Comparison of ENCODE assay signal across 19 cellular contexts in genomic region chr12:130280226-130280625, GRCh38. TPM values are rescaled to one million over a fixed set of nuclear protein-coding genes. Genes with fewer than 3 reads are reported as not detected.
DNase-seq lines count a peak whose midpoint lies in the region; ATAC-seq and TF ChIP-seq lines count a peak whose summit lies in the region.
"Had no signal": no experiment of that assay in that cellular context is flagged by ENCODE, and none has a peak within 500 bp of the region (broad histone marks: within the 10 kb centered on the region; RNA-seq: fewer than 3 reads in every experiment).

No MANE protein-coding gene starts in this region.

- H3K27me3 ChIP-seq in BE2C, result no peaks in the 10 kb centered on the region
- no peaks in the 10 kb centered on the region for H3K27me3 ChIP-seq in brain microvascular endothelial cell (replicated peaks)
- no peaks in the 10 kb centered on the region for H3K27me3 ChIP-seq in osteoblast (ENCODE audit: insufficient read depth, low read length)

- H3K4me1 Mint-ChIP-seq in HFFc6 (ENCODE audit: low read depth), result no peaks in the 10 kb centered on the region
- H3K4me1 Mint-ChIP-seq: GM23338 had no signal

- no peak for ATAC-seq in HG02763 (IDR thresholded peaks at IDR 0.05; ENCODE audit: unreplicated experiment)
- no peak for ATAC-seq in GM19397 (IDR thresholded peaks at IDR 0.05; ENCODE audit: unreplicated experiment)
- ATAC-seq: GM23338, HepG2 had no signal

- no peak overlapping the region for H3K27ac ChIP-seq in brain microvascular endothelial cell
- H3K27ac ChIP-seq in osteoblast (ENCODE audit: low read depth, low read length), result no peak overlapping the region
- H3K27ac ChIP-seq: SK-N-MC had no signal

- H3K36me3 ChIP-seq in BE2C (no peaks in the 10 kb centered on the region), brain microvascular endothelial cell (replicated peaks) (no peaks in the 10 kb centered on the region), osteoblast (ENCODE audit: insufficient read depth, low read length) (no peaks in the 10 kb centered on the region)

- peak overlapping the region; percentile 66; the same call in 1 of the 2 replicates for H3K27ac Mint-ChIP-seq in HFFc6
- H3K27ac Mint-ChIP-seq: activated naive CD8-positive, alpha-beta T cell; GM23338 had no signal

- no peaks in the 10 kb centered on the region for H3K4me1 ChIP-seq in BE2C
- no peaks in the 10 kb centered on the region for H3K4me1 ChIP-seq in osteoblast (ENCODE audit: insufficient read depth, low read length)

- peaks cover 22% of the 10 kb centered on the region for H3K9me3 Mint-ChIP-seq in HFFc6

- no peaks in the 10 kb centered on the region for H4K20me1 ChIP-seq in osteoblast (ENCODE audit: insufficient read depth, low read length)

- H3K4me3 ChIP-seq in BE2C (ENCODE audit: low read depth, low read length), result peak overlapping the region; percentile 15
- H3K4me3 ChIP-seq in brain microvascular endothelial cell (ENCODE audit: low read depth, low read length), result no peak overlapping the region
- peak overlapping the region; percentile 27 for H3K4me3 ChIP-seq in osteoblast (ENCODE audit: insufficient read depth, low read length)
- H3K4me3 ChIP-seq: GM23338, SK-N-MC had no signal

- H3K9me3 ChIP-seq in BE2C (no peaks in the 10 kb centered on the region), osteoblast (ENCODE audit: low read depth, low read length) (no peaks in the 10 kb centered on the region)

- no peaks in the 10 kb centered on the region; the same call in none of the 2 replicates for H3K27me3 Mint-ChIP-seq in HFFc6 (ENCODE audit: insufficient read depth)

- 0 out of 2 replicates have a peak, but pooled peaks cover under 1% of the 10 kb centered on the region for H3K36me3 Mint-ChIP-seq in HFFc6 (ENCODE audit: low read depth)
- H3K36me3 Mint-ChIP-seq: activated naive CD8-positive, alpha-beta T cell had no signal

- no peak overlapping the region for H3K4me2 ChIP-seq in osteoblast (ENCODE audit: insufficient read depth, low read length)
- H3K4me2 ChIP-seq: GM23338 had no signal

- H3K79me2 ChIP-seq in osteoblast (ENCODE audit: insufficient read depth, low read length), result no peaks in the 10 kb centered on the region

- H3K4me3 Mint-ChIP-seq in HFFc6, result peak overlapping the region; percentile 83
- H3K4me3 Mint-ChIP-seq: activated naive CD8-positive, alpha-beta T cell; GM23338 had no signal

- no peak for DNase-seq in BE2C
- DNase-seq in HFFc6, result peak; percentile 3
- DNase-seq in brain microvascular endothelial cell, result peak; percentile 0
- no peak for DNase-seq in osteoblast (ENCODE audit: insufficient read length, low spot score, missing footprints)
- no peak for DNase-seq in posterior cingulate gyrus
- no peak for DNase-seq in mucosa of gallbladder (ENCODE audit: low spot score)
- DNase-seq: Calu3; kidney glomerular epithelial cell; NCI-H1694; NK-92 treated with Interleukin-12 subunit alpha and Interleukin-12 subunit beta, amount 100 ng/mL, for 24 hours; occipital lobe; stimulated activated CD4-positive, alpha-beta T cell treated with anti-CD3 and anti-CD28 coated beads, Interleukin-4, amount 100 ng/mL, for 24 hours had no signal

- TF ChIP-seq CTCF in BE2C (IDR thresholded peaks at IDR 0.05; ENCODE audit: low read depth, low read length) (no peak), HFFc6 (IDR thresholded peaks at IDR 0.05) (no peak), brain microvascular endothelial cell (IDR thresholded peaks at IDR 0.05; ENCODE audit: low read depth, low read length, missing control alignments) (no peak), osteoblast (IDR thresholded peaks at IDR 0.05; ENCODE audit: extremely low read depth, low read depth, low read length) (no peak)

- H2AFZ ChIP-seq in osteoblast (ENCODE audit: low read length), result peak overlapping the region; percentile 25
- H2AFZ ChIP-seq: GM23338 had no signal

- intact Hi-C loops in posterior cingulate gyrus (cut with DNase I), result no loop called here

- in situ Hi-C loops in brain microvascular endothelial cell (cut with HindIII; ENCODE audit: low pct_ligation_motif_present, low sequenced_read_pairs), result no loop called here

RNA-seq across cellular contexts. Expression of gene PIWIL1, which starts 57.5 kb away (rescaled TPM):
- polyA plus RNA-seq in BE2C (2012; ENCODE audit: insufficient read depth, insufficient read length, low read depth), result not detected
- not detected for total RNA-seq in HFFc6 (2021; fragmentation: NEBNext Ultra II Directional; extraction: Animal tissue kit (Norgen Biotek cat#: 25700))
- total RNA-seq in osteoblast (not detected in 2 replicates), mucosa of gallbladder (0.12 TPM)
- total RNA-seq: Calu3, fibroblast of villous mesenchyme, GM23338, HepG2, occipital lobe had no signal
- polyA plus RNA-seq: GM23338, HepG2 had no signal

Comparison
In these comparisons a context has a peak if more than half of its experiments do, and no peak if none do; other contexts are left out.
1. DNase-seq: peak in HFFc6 (single experiment) and brain microvascular endothelial cell (single experiment); none in BE2C (single experiment), osteoblast (single experiment), posterior cingulate gyrus (0 of 10) and mucosa of gallbladder (single experiment).